In the genomic region with DNA sequence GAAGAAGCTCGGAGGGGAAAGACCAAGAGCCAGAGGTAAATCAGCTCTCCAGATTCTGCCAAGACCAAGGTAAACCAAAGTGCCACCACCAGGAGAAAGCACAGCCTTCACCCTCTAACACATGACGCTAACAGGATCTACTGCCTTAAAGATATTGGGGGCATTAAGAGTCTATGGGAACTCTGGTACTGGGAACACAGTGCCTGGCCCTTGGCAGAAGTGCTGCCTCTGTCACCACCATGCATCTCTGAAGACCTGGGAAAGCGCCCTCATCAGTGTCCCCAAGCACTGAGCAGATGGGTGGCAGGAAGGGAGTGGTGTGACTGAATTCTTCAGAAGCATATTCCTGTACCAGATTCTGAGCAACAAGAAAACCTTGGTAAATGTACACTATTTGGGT, we compare ENCODE assay signal across 9 cellular contexts. TPM values are rescaled to one million over a fixed set of nuclear protein-coding genes. Genes with fewer than 3 reads are reported as not detected.
DNase-seq lines count a peak whose midpoint lies in the region; ATAC-seq and TF ChIP-seq lines count a peak whose summit lies in the region.
"Had no signal": no experiment of that assay in that cellular context is flagged by ENCODE, and none has a peak within 500 bp of the region (broad histone marks: within the 10 kb centered on the region; RNA-seq: fewer than 3 reads in every experiment).

No MANE protein-coding gene starts in this region.

- intact Hi-C loops in CD8-positive, alpha-beta T cell (cut with DNase I, micrococcal nuclease) = loop anchor here (2.0 to 5.0 kb wide), 3 partner anchors 512 to 1853 kb away; a partner anchor contains a TSS

- peak overlapping the region; percentile 93 for H3K4me2 ChIP-seq in OCI-LY3 (ENCODE audit: low read length)
- peak overlapping the region; percentile 88 for H3K4me2 ChIP-seq in osteoblast (ENCODE audit: insufficient read depth, low read length)

- no peaks in the 10 kb centered on the region for H3K27me3 ChIP-seq in CD8-positive, alpha-beta T cell (ENCODE audit: insufficient read depth, low read length)
- no peaks in the 10 kb centered on the region for H3K27me3 ChIP-seq in OCI-LY3 (ENCODE audit: low read depth, low read length)
- no peaks in the 10 kb centered on the region for H3K27me3 ChIP-seq in endodermal cell (ENCODE audit: control insufficient read depth, insufficient read depth, low read length, poor library complexity, severe bottlenecking)
- H3K27me3 ChIP-seq in osteoblast (ENCODE audit: insufficient read depth, low read length) = peaks cover 9% of the 10 kb centered on the region

- CTCF ChIA-PET in CD8-positive, alpha-beta T cell (lab: Charles Lee) = interaction anchor here (0.6 to 1.1 kb wide), 3 partner anchors 9 to 1310 kb away, joined by 3 to 5 read pairs (median 4); no protein-coding TSS in a partner anchor

- no peak for TF ChIP-seq CTCF in CD8-positive, alpha-beta T cell (IDR thresholded peaks at IDR 0.05)
- TF ChIP-seq CTCF in OCI-LY3 (IDR thresholded peaks at IDR 0.05; ENCODE audit: low read depth, low read length) = no peak
- peak; percentile 10 for TF ChIP-seq CTCF in endodermal cell (conservative IDR thresholded peaks at IDR 0.05)
- no peak for TF ChIP-seq CTCF in osteoblast (IDR thresholded peaks at IDR 0.05; ENCODE audit: extremely low read depth, low read depth, low read length)

- no peaks in the 10 kb centered on the region for H3K9me3 ChIP-seq in CD8-positive, alpha-beta T cell (ENCODE audit: low read length)
- H3K9me3 ChIP-seq in OCI-LY3 (ENCODE audit: insufficient read depth, low read length) = no peaks in the 10 kb centered on the region
- H3K9me3 ChIP-seq in endodermal cell (ENCODE audit: control insufficient read depth, low read length) = no peaks in the 10 kb centered on the region
- H3K9me3 ChIP-seq in osteoblast (ENCODE audit: low read depth, low read length) = no peaks in the 10 kb centered on the region

- H3K27ac Mint-ChIP-seq in CD8-positive, alpha-beta T cell = peak overlapping the region; percentile 65
- no peak overlapping the region for H3K27ac Mint-ChIP-seq in endodermal cell

- H3K27ac ChIP-seq in CD8-positive, alpha-beta T cell (ENCODE audit: low read depth, low read length) = no peak overlapping the region
- H3K27ac ChIP-seq in OCI-LY3 (ENCODE audit: low read length) = no peak overlapping the region
- no peak overlapping the region for H3K27ac ChIP-seq in endodermal cell (ENCODE audit: low read depth, low read length)
- H3K27ac ChIP-seq in osteoblast (ENCODE audit: low read depth, low read length) = no peak overlapping the region

- peaks cover 18% of the 10 kb centered on the region for H3K4me1 ChIP-seq in CD8-positive, alpha-beta T cell (ENCODE audit: insufficient read depth, low read length)
- peaks cover 17% of the 10 kb centered on the region for H3K4me1 ChIP-seq in OCI-LY3 (ENCODE audit: low read length)
- no peaks in the 10 kb centered on the region for H3K4me1 ChIP-seq in endodermal cell (ENCODE audit: control insufficient read depth, insufficient read depth, low read length)
- peaks cover 11% of the 10 kb centered on the region for H3K4me1 ChIP-seq in osteoblast (ENCODE audit: insufficient read depth, low read length)

- H3K27me3 Mint-ChIP-seq in CD8-positive, alpha-beta T cell (ENCODE audit: low read depth) = no peaks in the 10 kb centered on the region
- peaks cover 44% of the 10 kb centered on the region for H3K27me3 Mint-ChIP-seq in endodermal cell (ENCODE audit: insufficient read depth)

- H3K4me1 Mint-ChIP-seq in CD8-positive, alpha-beta T cell (ENCODE audit: low read depth) = peaks cover 39% of the 10 kb centered on the region
- H3K4me1 Mint-ChIP-seq in endodermal cell = peaks cover 16% of the 10 kb centered on the region

- H3K9ac ChIP-seq in OCI-LY3 (ENCODE audit: low read length) (no peak overlapping the region; the same call in 1 of the 2 replicates), endodermal cell (ENCODE audit: extremely low read depth, low read length, poor library complexity, severe bottlenecking) (no peak overlapping the region)

- DNase-seq in CD8-positive, alpha-beta T cell = no peak
- no peak for DNase-seq in endodermal cell
- DNase-seq in osteoblast (ENCODE audit: insufficient read length, low spot score, missing footprints) = peak; percentile 58
- DNase-seq in HK-2 (ENCODE audit: unreplicated experiment) = no peak
- no peak for DNase-seq in iPS-NIHi7 (ENCODE audit: extremely low spot score)
- DNase-seq in activated CD4-positive, CD25-positive, alpha-beta regulatory T cell (lab: John Stamatoyannopoulos, UW) = no peak

- peaks cover 14% of the 10 kb centered on the region for H3K79me2 ChIP-seq in OCI-LY3 (ENCODE audit: low read length)
- peaks cover 19% of the 10 kb centered on the region for H3K79me2 ChIP-seq in osteoblast (ENCODE audit: insufficient read depth, low read length)

- peak overlapping the region; percentile 99 for H3K4me3 Mint-ChIP-seq in CD8-positive, alpha-beta T cell
- peak overlapping the region; percentile 69 for H3K4me3 Mint-ChIP-seq in endodermal cell

- ATAC-seq in CD8-positive, alpha-beta T cell = no peak
- ATAC-seq in HG02938 (IDR thresholded peaks at IDR 0.05; ENCODE audit: unreplicated experiment) = no peak

- WGBS in endodermal cell (ENCODE audit: insufficient coverage in 1 of 2, insufficient read length in 1 of 2), 2 experiments = 94 to 100% methylated on average over 1 to 3 of the region's 3 CpGs

- H3K36me3 Mint-ChIP-seq in CD8-positive, alpha-beta T cell = peaks cover 28% of the 10 kb centered on the region
- H3K36me3 Mint-ChIP-seq in endodermal cell (ENCODE audit: low read depth) = peaks cover 16% of the 10 kb centered on the region

- H3K4me3 ChIP-seq in CD8-positive, alpha-beta T cell (ENCODE audit: low read depth, low read length) = no peak overlapping the region
- H3K4me3 ChIP-seq in OCI-LY3 (ENCODE audit: low read length) = peak overlapping the region; percentile 98
- peak overlapping the region; percentile 74 for H3K4me3 ChIP-seq in endodermal cell (ENCODE audit: low read length)
- H3K4me3 ChIP-seq in osteoblast (ENCODE audit: insufficient read depth, low read length) = peak overlapping the region; percentile 80

- H3K9me3 Mint-ChIP-seq in CD8-positive, alpha-beta T cell = no peaks in the 10 kb centered on the region
- H3K9me3 Mint-ChIP-seq in endodermal cell = no peaks in the 10 kb centered on the region

- H2AFZ ChIP-seq in OCI-LY3 (ENCODE audit: low read depth, low read length) = no peak overlapping the region
- H2AFZ ChIP-seq in osteoblast (ENCODE audit: low read length) = no peak overlapping the region

- H3K36me3 ChIP-seq in CD8-positive, alpha-beta T cell (ENCODE audit: insufficient read depth, low read length) = peaks cover 3% of the 10 kb centered on the region
- peaks cover 9% of the 10 kb centered on the region for H3K36me3 ChIP-seq in OCI-LY3 (replicated peaks; ENCODE audit: low read depth, low read length)
- peaks cover 23% of the 10 kb centered on the region for H3K36me3 ChIP-seq in endodermal cell (ENCODE audit: control insufficient read depth, insufficient read depth, low read length)
- no peaks in the 10 kb centered on the region for H3K36me3 ChIP-seq in osteoblast (ENCODE audit: insufficient read depth, low read length)

- POLR2A ChIA-PET in CD8-positive, alpha-beta T cell (lab: Charles Lee) = no interaction called here

- H4K20me1 ChIP-seq in OCI-LY3 (ENCODE audit: insufficient read depth, low read length) (no peaks in the 10 kb centered on the region), osteoblast (ENCODE audit: insufficient read depth, low read length) (no peaks in the 10 kb centered on the region)

RNA-seq across cellular contexts. Expression of a gene that starts 1.3 kb away (rescaled TPM):
- 10 to 100 TPM; 10.9 to 11.6 TPM for total RNA-seq in CD8-positive, alpha-beta T cell
- total RNA-seq in endodermal cell (10 to 100 TPM; 28.2 to 36.3 TPM), osteoblast (11.9 and 12.7 TPM in 2 replicates)
- 29.0 TPM for polyA plus RNA-seq in endodermal cell (2013, experiment 1 of 2)
- polyA plus RNA-seq in endodermal cell (2013, experiment 2 of 2) = 28.5 TPM

RNA-seq across cellular contexts. Expression of a gene that starts 4.4 kb away (rescaled TPM):
- total RNA-seq in CD8-positive, alpha-beta T cell = not detected
- total RNA-seq in endodermal cell (not detected), osteoblast (not detected in 2 replicates)
- polyA plus RNA-seq in endodermal cell (2013, experiment 1 of 2) = not detected
- not detected for polyA plus RNA-seq in endodermal cell (2013, experiment 2 of 2)
- polyA plus RNA-seq: esophagus had no signal
